ENCODE assay signal across 29 cellular contexts in the genomic region with DNA sequence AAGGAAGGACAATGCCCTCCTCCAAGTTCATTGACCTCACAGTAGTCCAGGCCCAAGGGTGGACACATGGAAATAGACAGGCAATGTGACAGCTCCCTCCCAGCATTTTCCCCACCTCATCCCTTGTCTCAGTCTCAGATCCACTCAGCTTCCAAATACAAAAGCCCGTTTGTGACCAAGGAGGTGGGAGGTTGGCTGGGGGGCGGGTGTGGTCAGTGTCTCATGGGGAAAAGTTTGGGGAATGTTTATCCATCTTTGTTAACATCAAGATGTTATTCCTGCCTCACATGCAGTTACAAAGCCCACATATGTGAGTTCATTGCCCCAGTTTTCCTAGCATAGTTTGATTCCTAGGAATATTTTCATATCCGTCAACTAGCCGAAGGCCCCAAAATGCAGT.
"Had no signal": no experiment of that assay in that cellular context is flagged by ENCODE, and none has a peak within 500 bp of the region (broad histone marks: within the 10 kb centered on the region; RNA-seq: fewer than 3 reads in every experiment).

No MANE protein-coding gene starts in this region.

- ATAC-seq: naive thymus-derived CD8-positive, alpha-beta T cell; natural killer cell treated with Interleukin-12 subunit alpha and Interleukin-12 subunit beta and Interleukin-15 and Interleukin-18, amount 100 ng/mL, for 72 hours; psoas muscle; right cardiac atrium; stimulated activated memory B cell treated with anti-CD40 and anti-IgM and Interleukin-4, amounts not matched to agents 10 μg/mL and 1 μg/mL and 100 μg/mL, for 72 hours; stimulated activated naive CD8-positive, alpha-beta T cell treated with anti-CD3 and anti-CD28 coated beads, Interleukin-15, amount 100 ng/mL, for 72 hours; stimulated activated naive CD8-positive, alpha-beta T cell treated with anti-CD3 and anti-CD28 coated beads, Interleukin-15, Interleukin-2, amounts not matched to agents 100 U/mL and 50 U/mL, for 24 hours had no signal

- H3K4me3 Mint-ChIP-seq: naive thymus-derived CD8-positive, alpha-beta T cell; natural killer cell treated with Interleukin-12 subunit alpha and Interleukin-12 subunit beta and Interleukin-15 and Interleukin-18, amount 100 ng/mL, for 72 hours; nephron progenitor cell; neural crest cell; stimulated activated memory B cell treated with anti-CD40 and anti-IgM and Interleukin-4, amounts not matched to agents 10 μg/mL and 1 μg/mL and 100 μg/mL, for 72 hours; stimulated activated naive CD8-positive, alpha-beta T cell treated with anti-CD3 and anti-CD28 coated beads, Interleukin-15, amount 100 ng/mL, for 72 hours had no signal

- H3K79me2 ChIP-seq: parathyroid adenoma had no signal

- H3K9me3 ChIP-seq: ovary, psoas muscle, right lobe of liver, sigmoid colon, suprapubic skin, testis, tibial artery, transverse colon, upper lobe of left lung, vagina had no signal

- H3K4me3 ChIP-seq: ovary, psoas muscle, right lobe of liver, sigmoid colon, suprapubic skin, testis, tibial artery, transverse colon, upper lobe of left lung, vagina had no signal

- H3K27me3 Mint-ChIP-seq: natural killer cell treated with Interleukin-12 subunit alpha and Interleukin-12 subunit beta and Interleukin-15 and Interleukin-18, amount 100 ng/mL, for 72 hours; stimulated activated memory B cell treated with anti-CD40 and anti-IgM and Interleukin-4, amounts not matched to agents 10 μg/mL and 1 μg/mL and 100 μg/mL, for 72 hours; stimulated activated naive CD8-positive, alpha-beta T cell treated with anti-CD3 and anti-CD28 coated beads, Interleukin-15, amount 100 ng/mL, for 72 hours had no signal

- H3K9ac ChIP-seq: parathyroid adenoma had no signal

- H3K27me3 ChIP-seq: ovary, right lobe of liver, sigmoid colon, suprapubic skin, testis, tibial artery, transverse colon, upper lobe of left lung, vagina had no signal

- H3K9me3 Mint-ChIP-seq: naive thymus-derived CD8-positive, alpha-beta T cell; nephron progenitor cell; neural crest cell; stimulated activated memory B cell treated with anti-CD40 and anti-IgM and Interleukin-4, amounts not matched to agents 10 μg/mL and 1 μg/mL and 100 μg/mL, for 72 hours; stimulated activated naive CD8-positive, alpha-beta T cell treated with anti-CD3 and anti-CD28 coated beads, Interleukin-15, amount 100 ng/mL, for 72 hours had no signal

- H3K4me1 Mint-ChIP-seq: naive thymus-derived CD8-positive, alpha-beta T cell; stimulated activated memory B cell treated with anti-CD40 and anti-IgM and Interleukin-4, amounts not matched to agents 10 μg/mL and 1 μg/mL and 100 μg/mL, for 72 hours; stimulated activated naive CD8-positive, alpha-beta T cell treated with anti-CD3 and anti-CD28 coated beads, Interleukin-15, amount 100 ng/mL, for 72 hours had no signal

- H2AFZ ChIP-seq: parathyroid adenoma had no signal

- H3K27ac Mint-ChIP-seq: naive thymus-derived CD8-positive, alpha-beta T cell; natural killer cell treated with Interleukin-12 subunit alpha and Interleukin-12 subunit beta and Interleukin-15 and Interleukin-18, amount 100 ng/mL, for 72 hours; nephron progenitor cell; progenitor cell of endocrine pancreas; stimulated activated memory B cell treated with anti-CD40 and anti-IgM and Interleukin-4, amounts not matched to agents 10 μg/mL and 1 μg/mL and 100 μg/mL, for 72 hours; stimulated activated naive CD8-positive, alpha-beta T cell treated with anti-CD3 and anti-CD28 coated beads, Interleukin-15, amount 100 ng/mL, for 72 hours had no signal

- H3K4me1 ChIP-seq: parathyroid adenoma, right lobe of liver, sigmoid colon, suprapubic skin, testis, tibial artery, transverse colon, upper lobe of left lung, vagina had no signal

- H3K27ac ChIP-seq: ovary, parathyroid adenoma, psoas muscle, right lobe of liver, sigmoid colon, suprapubic skin, testis, tibial artery, transverse colon, upper lobe of left lung, vagina had no signal

- H3K36me3 ChIP-seq: ovary, right lobe of liver, sigmoid colon, suprapubic skin, tibial artery, transverse colon, upper lobe of left lung, vagina had no signal

- H3K36me3 Mint-ChIP-seq: naive thymus-derived CD8-positive, alpha-beta T cell; natural killer cell treated with Interleukin-12 subunit alpha and Interleukin-12 subunit beta and Interleukin-15 and Interleukin-18, amount 100 ng/mL, for 72 hours; stimulated activated memory B cell treated with anti-CD40 and anti-IgM and Interleukin-4, amounts not matched to agents 10 μg/mL and 1 μg/mL and 100 μg/mL, for 72 hours had no signal

- DNase-seq: naive thymus-derived CD8-positive, alpha-beta T cell; nephron progenitor cell; occipital lobe; ovary; posterior cingulate gyrus; psoas muscle; right cardiac atrium; right lobe of liver; sigmoid colon; small intestine; stimulated activated CD4-positive, alpha-beta T cell treated with anti-CD3 and anti-CD28 coated beads, Interleukin-15, amount 100 ng/mL, for 24 hours; stimulated activated CD4-positive, alpha-beta T cell treated with anti-CD3 and anti-CD28 coated beads, Interleukin-2, amount 100 ng/mL, for 24 hours; stimulated activated CD4-positive, alpha-beta T cell treated with anti-CD3 and anti-CD28 coated beads, Interleukin-2, amount 100 ng/mL, for 48 hours; stimulated activated CD4-positive, alpha-beta T cell treated with anti-CD3 and anti-CD28 coated beads, Interleukin-4, amount 100 ng/mL, for 24 hours; stimulated activated naive CD4-positive, alpha-beta T cell; stimulated activated naive CD8-positive, alpha-beta T cell treated with anti-CD3 and anti-CD28 coated beads, Interleukin-15, amount 100 ng/mL, for 72 hours; stimulated activated naive CD8-positive, alpha-beta T cell treated with anti-CD3 and anti-CD28 coated beads, Interleukin-15, Interleukin-2, amounts not matched to agents 100 U/mL and 50 U/mL, for 24 hours; substantia nigra; testis; tibial artery; transverse colon; upper lobe of left lung had no signal
